In genomic region chr13:71758823-71759222, GRCh38 we compare ENCODE assay signal across 14 cellular contexts.
DNase-seq lines count a peak whose midpoint lies in the region; TF ChIP-seq lines count a peak whose summit lies in the region.
"Had no signal": no experiment of that assay in that cellular context is flagged by ENCODE, and none has a peak within 500 bp of the region (broad histone marks: within the 10 kb centered on the region; RNA-seq: fewer than 3 reads in every experiment).

No MANE protein-coding gene starts in this region.

- H3K9me3 ChIP-seq in hepatocyte (ENCODE audit: low read depth): no peaks in the 10 kb centered on the region
- no peaks in the 10 kb centered on the region for H3K9me3 ChIP-seq in tibial nerve

- no peaks in the 10 kb centered on the region for H3K79me2 ChIP-seq in hepatocyte

- H4K20me1 ChIP-seq in hepatocyte (ENCODE audit: insufficient read depth, poor library complexity, severe bottlenecking): no peaks in the 10 kb centered on the region

- H3K4me3 ChIP-seq in hepatocyte (no peak overlapping the region), tibial nerve (no peak overlapping the region), lower leg skin (ENCODE audit: low read depth, poor library complexity, severe bottlenecking) (no peak overlapping the region)

- peak overlapping the region; percentile 55 for H3K4me2 ChIP-seq in hepatocyte

- H3K36me3 ChIP-seq in hepatocyte (replicated peaks; ENCODE audit: insufficient read depth, low read depth) (no peaks in the 10 kb centered on the region), tibial nerve (no peaks in the 10 kb centered on the region)

- H3K27ac ChIP-seq in hepatocyte (peak overlapping the region; percentile 12), tibial nerve (no peak overlapping the region)

- no peak for TF ChIP-seq EP300 in tibial nerve (IDR thresholded peaks at IDR 0.05)

- intact Hi-C loops in lower leg skin (cut with DNase I; ENCODE audit: low total_unique reads): no loop called here

- H3K4me1 ChIP-seq in hepatocyte (ENCODE audit: insufficient read depth) (peaks cover 12% of the 10 kb centered on the region), tibial nerve (peaks cover 0 to 20% (median 3%) of the 10 kb centered on the region in 4 donors)

- H3K9me2 ChIP-seq in hepatocyte (replicated peaks; ENCODE audit: insufficient read depth): no peaks in the 10 kb centered on the region

- TF ChIP-seq CTCF in hepatocyte (IDR thresholded peaks at IDR 0.05; ENCODE audit: poor library complexity) (no peak), tibial nerve (IDR thresholded peaks at IDR 0.05) (no peak), lower leg skin (IDR thresholded peaks at IDR 0.05) (no peak)

- no peak for TF ChIP-seq POLR2A in erythroblast (IDR thresholded peaks at IDR 0.05; ENCODE audit: low read length)
- no peak for TF ChIP-seq POLR2A in tibial nerve (IDR thresholded peaks at IDR 0.05)
- TF ChIP-seq POLR2A in lower leg skin (IDR thresholded peaks at IDR 0.05): no peak

- DNase-seq in NCI-H2227 (lab: John Stamatoyannopoulos, UW; ENCODE audit: unreplicated experiment) (peak; percentile 20), NCI-H2227 treated with DMSO at 0.1 percent for 48 hours (lab: John Stamatoyannopoulos, UW) (no peak), NCI-H748 (lab: John Stamatoyannopoulos, UW; ENCODE audit: unreplicated experiment) (peak; percentile 86), hepatocyte (ENCODE audit: low spot score) (peak; percentile 4), renal cortical epithelial cell (ENCODE audit: low read depth) (peak; percentile 90), erythroblast (lab: John Stamatoyannopoulos, UW) (no peak), tibial nerve (ENCODE audit: low spot score in 2 of 2) (no peak), lower leg skin (ENCODE audit: low spot score in 2 of 2) (no peak)
- DNase-seq: activated CD8-positive, alpha-beta memory T cell treated with anti-CD3 and anti-CD28 coated beads, Interleukin-2, amount 50 U/mL, for 4 hours; central memory CD4-positive, alpha-beta T cell; left colon; naive B cell; NCI-H446 treated with DMSO at 0.1 percent for 48 hours; T-helper 1 cell had no signal

- no peaks in the 10 kb centered on the region for H3K27me3 ChIP-seq in hepatocyte
- H3K27me3 ChIP-seq in tibial nerve: no peaks in the 10 kb centered on the region

- 28% methylated on average over 2 of the region's 2 CpGs for WGBS in hepatocyte (ENCODE audit: low lambda C conversion rate, missing lambda C conversion rate)
- WGBS in tibial nerve, 2 donors: 50 to 59% methylated on average over 2 of the region's 2 CpGs
- 45 to 48% methylated on average over 2 of the region's 2 CpGs for WGBS in lower leg skin, 2 donors

- no peak overlapping the region for H2AFZ ChIP-seq in hepatocyte

Comparison
In these comparisons a context has a peak if more than half of its experiments do, and no peak if none do; other contexts are left out.
1. DNase-seq: peak in NCI-H2227 (single experiment), NCI-H748 (single experiment), hepatocyte (single experiment) and renal cortical epithelial cell (single experiment); none in NCI-H2227 treated with DMSO at 0.1 percent for 48 hours (single experiment), erythroblast (0 of 2), tibial nerve (0 of 2) and lower leg skin (0 of 2).